ENCODE assay signal across 18 cellular contexts in genomic region chr2:24365826-24366225, GRCh38. TPM values are rescaled to one million over a fixed set of nuclear protein-coding genes. Genes with fewer than 3 reads are reported as not detected.
DNase-seq lines count a peak whose midpoint lies in the region; TF ChIP-seq lines count a peak whose summit lies in the region.
"Had no signal": no experiment of that assay in that cellular context is flagged by ENCODE, and none has a peak within 500 bp of the region (broad histone marks: within the 10 kb centered on the region; RNA-seq: fewer than 3 reads in every experiment).

No MANE protein-coding gene starts in this region.

- no peaks in the 10 kb centered on the region for H3K27me3 ChIP-seq in left ventricle myocardium inferior (ENCODE audit: low read depth)
- H3K27me3 ChIP-seq: heart right ventricle, neutrophil had no signal

- H3K9me3 ChIP-seq in left ventricle myocardium inferior (replicated peaks): no peaks in the 10 kb centered on the region
- H3K9me3 ChIP-seq: heart right ventricle, neutrophil had no signal

- intact Hi-C loops in left ventricle myocardium inferior (cut with micrococcal nuclease): no loop called here
- intact Hi-C loops in cardiac septum (cut with DNase I): loop anchor here (10.0 kb wide), 1 partner anchor 281 kb away; the partner anchor contains the start of gene TP53I3
- intact Hi-C loops in dendritic cell treated with granulocyte-macrophage colony-stimulating factor and Interleukin-4, amounts not matched to agents 40 ng/mL and 50 ng/mL, for 4 days (cut with micrococcal nuclease): no loop called here

- peak overlapping the region; percentile 88 for H3K27ac Mint-ChIP-seq in dendritic cell treated with granulocyte-macrophage colony-stimulating factor and Interleukin-4, amounts not matched to agents 40 ng/mL and 50 ng/mL, for 4 days
- H3K27ac Mint-ChIP-seq in nephron: peak overlapping the region; percentile 58 to 79 (median 77)
- H3K27ac Mint-ChIP-seq: activated CD4-positive, alpha-beta memory T cell treated with anti-CD3 and anti-CD28 coated beads for 36 hours; immature natural killer cell had no signal

- peaks cover 47% of the 10 kb centered on the region for H3K4me1 Mint-ChIP-seq in dendritic cell treated with granulocyte-macrophage colony-stimulating factor and Interleukin-4, amounts not matched to agents 40 ng/mL and 50 ng/mL, for 4 days (ENCODE audit: low read depth)
- peaks cover 18% of the 10 kb centered on the region for H3K4me1 Mint-ChIP-seq in nephron

- no peaks in the 10 kb centered on the region for H3K9me3 Mint-ChIP-seq in dendritic cell treated with granulocyte-macrophage colony-stimulating factor and Interleukin-4, amounts not matched to agents 40 ng/mL and 50 ng/mL, for 4 days
- H3K9me3 Mint-ChIP-seq in nephron: no peaks in the 10 kb centered on the region
- H3K9me3 Mint-ChIP-seq: activated CD4-positive, alpha-beta memory T cell treated with anti-CD3 and anti-CD28 coated beads for 36 hours; immature natural killer cell had no signal

- H3K4me3 ChIP-seq in left ventricle myocardium inferior (no peak overlapping the region), coronary artery (no peak overlapping the region)
- H3K4me3 ChIP-seq: SK-N-MC had no signal

- peaks cover 23% of the 10 kb centered on the region for H3K4me1 ChIP-seq in left ventricle myocardium inferior

- DNase-seq in left ventricle myocardium inferior: no peak
- no peak for DNase-seq in cardiac septum (ENCODE audit: low spot score)
- no peak for DNase-seq in NCI-H1105 (lab: John Stamatoyannopoulos, UW)
- no peak for DNase-seq in coronary artery (ENCODE audit: low spot score)
- no peak for DNase-seq in activated CD4-positive, CD25-positive, alpha-beta regulatory T cell treated with anti-CD3 and anti-CD28 coated beads, Interleukin-2, amount 50 U/mL, for 72 hours
- no peak for DNase-seq in stimulated activated CD4-positive, alpha-beta T cell treated with anti-CD3 and anti-CD28 coated beads, Interleukin-4, amount 100 ng/mL, for 24 hours
- DNase-seq: ACHN; activated CD4-positive, alpha-beta memory T cell treated with anti-CD3 and anti-CD28 coated beads for 36 hours; GOT3; heart right ventricle; immature natural killer cell; NCI-H1417 treated with DMSO at 0.1 percent for 48 hours; NCI-H2107 had no signal

- no peak overlapping the region for H3K4me3 Mint-ChIP-seq in dendritic cell treated with granulocyte-macrophage colony-stimulating factor and Interleukin-4, amounts not matched to agents 40 ng/mL and 50 ng/mL, for 4 days
- no peak overlapping the region for H3K4me3 Mint-ChIP-seq in nephron
- H3K4me3 Mint-ChIP-seq: activated CD4-positive, alpha-beta memory T cell treated with anti-CD3 and anti-CD28 coated beads for 36 hours; immature natural killer cell had no signal

- H3K36me3 Mint-ChIP-seq in dendritic cell treated with granulocyte-macrophage colony-stimulating factor and Interleukin-4, amounts not matched to agents 40 ng/mL and 50 ng/mL, for 4 days (ENCODE audit: low read depth): no peaks in the 10 kb centered on the region
- no peaks in the 10 kb centered on the region for H3K36me3 Mint-ChIP-seq in nephron (ENCODE audit: low read depth)
- H3K36me3 Mint-ChIP-seq: activated CD4-positive, alpha-beta memory T cell treated with anti-CD3 and anti-CD28 coated beads for 36 hours; immature natural killer cell had no signal

- H3K27me3 Mint-ChIP-seq in dendritic cell treated with granulocyte-macrophage colony-stimulating factor and Interleukin-4, amounts not matched to agents 40 ng/mL and 50 ng/mL, for 4 days: no peaks in the 10 kb centered on the region
- peaks cover 9% of the 10 kb centered on the region for H3K27me3 Mint-ChIP-seq in nephron (ENCODE audit: low read depth)
- H3K27me3 Mint-ChIP-seq: activated CD4-positive, alpha-beta memory T cell treated with anti-CD3 and anti-CD28 coated beads for 36 hours had no signal

- TF ChIP-seq CTCF in left ventricle myocardium inferior (IDR thresholded peaks at IDR 0.05; ENCODE audit: borderline replicate concordance): no peak
- no peak for TF ChIP-seq CTCF in nephron (IDR thresholded peaks at IDR 0.05; ENCODE audit: unreplicated experiment in 3 of 3)
- TF ChIP-seq CTCF in coronary artery (IDR thresholded peaks at IDR 0.05): no peak

- H3K27ac ChIP-seq in left ventricle myocardium inferior (replicated peaks) (peak overlapping the region; percentile 74), coronary artery (peak overlapping the region in 1 of 2 donors; percentile 14)
- H3K27ac ChIP-seq: HL-60, SK-N-MC had no signal

- H3K36me3 ChIP-seq in left ventricle myocardium inferior: no peaks in the 10 kb centered on the region
- H3K36me3 ChIP-seq: heart right ventricle, neutrophil had no signal

RNA-seq across cellular contexts. Expression of gene ITSN2, which starts 5.5 kb away (rescaled TPM):
- total RNA-seq in left ventricle myocardium inferior (24.4 TPM), cardiac septum (46.1 TPM)
